ENCODE assay signal across 9 cellular contexts in genomic region chr6:43269273-43270007, GRCh38. TPM values are rescaled to one million over a fixed set of nuclear protein-coding genes. Genes with fewer than 3 reads are reported as not detected.
A peak's percentile ranks its signal among the peaks of the same experiment; 100 is the strongest.
DNase-seq lines count a peak whose midpoint lies in the region; ATAC-seq and TF ChIP-seq lines count a peak whose summit lies in the region.
"Had no signal": no experiment of that assay in that cellular context is flagged by ENCODE, and none has a peak within 500 bp of the region (broad histone marks: within the 10 kb centered on the region; RNA-seq: fewer than 3 reads in every experiment).

No MANE protein-coding gene starts in this region.

- CTCF ChIA-PET in IMR-90 (lab: Yijun Ruan, JAX): no interaction called here

- H3K79me1 ChIP-seq in IMR-90 (ENCODE audit: low read depth in 1 of 2, low read length in 2 of 2): no peaks in the 10 kb centered on the region

- H3K9me3 ChIP-seq in IMR-90 (ENCODE audit: control insufficient read depth, insufficient read depth, low read length): no peaks in the 10 kb centered on the region
- H3K9me3 ChIP-seq in skeletal muscle satellite cell (replicated peaks; ENCODE audit: low read length): no peaks in the 10 kb centered on the region

- H3K18ac ChIP-seq in IMR-90 (ENCODE audit: low read depth, low read length): no peak overlapping the region

- no peak overlapping the region for H2AK5ac ChIP-seq in IMR-90 (ENCODE audit: low read depth, low read length)

- TF ChIP-seq RAD21 in IMR-90 (IDR thresholded peaks at IDR 0.05; ENCODE audit: low read length): no peak

- no peak overlapping the region for H2BK15ac ChIP-seq in IMR-90 (ENCODE audit: low read depth, low read length)

- H3K56ac ChIP-seq in IMR-90 (ENCODE audit: extremely low read depth, insufficient read depth, low read length): no peak overlapping the region

- no peak overlapping the region for H4K5ac ChIP-seq in IMR-90 (ENCODE audit: low read depth, low read length)

- H3K27me3 ChIP-seq in IMR-90 (ENCODE audit: control insufficient read depth, insufficient read depth, low read length) (peaks cover 71% of the 10 kb centered on the region), skeletal muscle satellite cell (ENCODE audit: control insufficient read depth, insufficient read depth, low read length) (peaks cover 82% of the 10 kb centered on the region)

- no peak overlapping the region for H3K9ac ChIP-seq in IMR-90 (ENCODE audit: low read depth, low read length)
- H3K9ac ChIP-seq in skeletal muscle satellite cell (ENCODE audit: low read depth, low read length): no peak overlapping the region

- no peak for DNase-seq in IMR-90
- DNase-seq in activated T-cell treated with anti-CD3 and anti-CD28 coated beads, Interleukin-2, amount 50 U/mL, for 1 hour: peak; percentile 58
- DNase-seq in Right ventricle myocardium superior: peak; percentile 54
- DNase-seq in 8988T: no peak
- DNase-seq in SIG-M5 treated with dmso at 0.1 percent for 504 hours (lab: John Stamatoyannopoulos, UW; ENCODE audit: unreplicated experiment): no peak
- no peak for DNase-seq in pons (ENCODE audit: low spot score)
- no peak for DNase-seq in cerebellar cortex (ENCODE audit: low spot score)

- peaks cover 2% of the 10 kb centered on the region; the same call in 1 of the 2 replicates for H3K4me1 ChIP-seq in IMR-90 (ENCODE audit: control insufficient read depth, insufficient read depth, low read length)
- peaks cover 6% of the 10 kb centered on the region for H3K4me1 ChIP-seq in skeletal muscle satellite cell (ENCODE audit: control insufficient read depth, insufficient read depth, low read length)

- WGBS in IMR-90 (ENCODE audit: extremely low coverage in 2 of 2, insufficient read length in 1 of 2), 2 experiments: 4% methylated on average over 14 of the region's 44 CpGs; no CpG with 5 or more reads in 1 of the 2 experiments

- in situ Hi-C loops in IMR-90 (cut with MboI; ENCODE audit: low sequenced_read_pairs): no loop called here

- no peak overlapping the region for H2AK9ac ChIP-seq in IMR-90 (replicated peaks; ENCODE audit: low read depth, low read length, poor library complexity)

- no peak overlapping the region for H3K27ac ChIP-seq in IMR-90 (ENCODE audit: insufficient read depth, low read length)

- H2BK5ac ChIP-seq in IMR-90 (ENCODE audit: low read depth, low read length, poor library complexity, severe bottlenecking): no peak overlapping the region

- dilution Hi-C loops in IMR-90 (cut with HindIII; ENCODE audit: low sequenced_read_pairs, unreplicated experiment): no loop called here

- TF ChIP-seq POLR2A in IMR-90 (IDR thresholded peaks at IDR 0.05; ENCODE audit: low read depth, low read length): no peak

- BruUV-seq in IMR-90 (replicated peaks; lab: Mats Ljungman, UMichigan): no TSS peak

- peak overlapping the region; percentile 66 for H3K4me2 ChIP-seq in IMR-90 (ENCODE audit: low read depth, low read length)
- H3K4me2 ChIP-seq in skeletal muscle satellite cell (ENCODE audit: low read length): peak overlapping the region; percentile 78

- intact Hi-C loops in IMR-90 (cut with micrococcal nuclease): no loop called here
- intact Hi-C loops in Right ventricle myocardium superior (cut with DNase I): loop anchor here (5.0 to 10.0 kb wide), 2 partner anchors 63 to 245 kb away; partner anchors contain the start of genes LRRC73, POLR1C and YIPF3

- H3K9me1 ChIP-seq in IMR-90 (ENCODE audit: insufficient read depth, low read length): peaks cover 8% of the 10 kb centered on the region

- H3K36me3 ChIP-seq in IMR-90 (ENCODE audit: control insufficient read depth, insufficient read depth, low read length): no peaks in the 10 kb centered on the region
- H3K36me3 ChIP-seq in skeletal muscle satellite cell (ENCODE audit: insufficient read depth, low read length): no peaks in the 10 kb centered on the region

- 0 out of 2 replicates have a peak overlapping the region, but pooled peaks have one; percentile 43 for H3K23ac ChIP-seq in IMR-90 (ENCODE audit: low read depth, low read length)

- no peak overlapping the region for H3K14ac ChIP-seq in IMR-90 (replicated peaks; ENCODE audit: low read depth, low read length)

- H3K4ac ChIP-seq in IMR-90 (ENCODE audit: low read depth, low read length): no peak overlapping the region; the same call in 1 of the 2 replicates

- no peak overlapping the region for H2BK120ac ChIP-seq in IMR-90 (ENCODE audit: low read depth, low read length)

- no peak overlapping the region; a peak in 1 of 4 replicates for H4K8ac ChIP-seq in IMR-90 (ENCODE audit: low read depth in 2 of 2, low read length in 2 of 2)

- peak overlapping the region; percentile 87 for H2AFZ ChIP-seq in IMR-90 (replicated peaks; ENCODE audit: low read length, poor library complexity)

- no peaks in the 10 kb centered on the region; the same call in 1 of the 2 replicates for H4K20me1 ChIP-seq in IMR-90 (ENCODE audit: insufficient read depth, low read length)

- H3K4me3 ChIP-seq in IMR-90 (ENCODE audit: insufficient read depth, low read depth, low read length) (peak overlapping the region; percentile 30), skeletal muscle satellite cell (ENCODE audit: low read length) (peak overlapping the region; percentile 66)

- POLR2A ChIA-PET in IMR-90 (lab: Charles Lee; ENCODE audit: unreplicated experiment): no interaction called here

- no peak for TF ChIP-seq CTCF in IMR-90 (conservative IDR thresholded peaks at IDR 0.05; ENCODE audit: low read depth, low read length)

- H2BK20ac ChIP-seq in IMR-90 (ENCODE audit: low read depth, low read length): no peak overlapping the region

- H4K91ac ChIP-seq in IMR-90 (ENCODE audit: insufficient read depth, low read depth, low read length): no peak overlapping the region

- peak; percentile 74 for ATAC-seq in IMR-90 (ENCODE audit: low read depth)
- ATAC-seq in Right ventricle myocardium superior (ENCODE audit: poor library complexity): peak; percentile 44

TF ChIP-seq in IMR-90, 13 proteins besides CTCF, POLR2A, EP300 and RAD21:
- TF ChIP-seq MXI1 (IDR thresholded peaks at IDR 0.05; ENCODE audit: borderline replicate concordance, low read depth, low read length): no peak
- no peak for TF ChIP-seq BHLHE40 (IDR thresholded peaks at IDR 0.05; ENCODE audit: low read depth, low read length)
- TF ChIP-seq CEBPB (IDR thresholded peaks at IDR 0.05; ENCODE audit: low read depth, low read length): no peak
- TF ChIP-seq RFX5 (IDR thresholded peaks at IDR 0.05; ENCODE audit: low read depth, low read length): no peak
- TF ChIP-seq NFE2L2 (IDR thresholded peaks at IDR 0.05; ENCODE audit: low read depth, low read length): no peak
- no peak for TF ChIP-seq SMC3 (IDR thresholded peaks at IDR 0.05; ENCODE audit: low read depth, low read length)
- no peak for TF ChIP-seq MAFK (IDR thresholded peaks at IDR 0.05; ENCODE audit: low read depth, low read length)
- no peak for TF ChIP-seq USF2 (IDR thresholded peaks at IDR 0.05; ENCODE audit: low read depth, low read length)
- no peak for TF ChIP-seq CHD1 (IDR thresholded peaks at IDR 0.05; ENCODE audit: low read depth, low read length)
- TF ChIP-seq FOS (IDR thresholded peaks at IDR 0.05; ENCODE audit: low read depth, low read length): no peak
- no peak for TF ChIP-seq MAZ (IDR thresholded peaks at IDR 0.05; ENCODE audit: borderline replicate concordance, low read depth, low read length)
- TF ChIP-seq RCOR1 (IDR thresholded peaks at IDR 0.05; ENCODE audit: insufficient replicate concordance, low read length): no peak
- no peak for TF ChIP-seq ELK1 (IDR thresholded peaks at IDR 0.05; ENCODE audit: borderline replicate concordance, low read depth, low read length)
TF ChIP-seq in IMR-90: peak in this region for 0.

RNA-seq across cellular contexts. Expression of gene TTBK1, which starts 26.2 kb away (rescaled TPM):
- total RNA-seq in IMR-90 (2012; rRNA removed) (under 0.01 TPM in 1 of 2 replicates, not detected in the other), Right ventricle myocardium superior (0.13 TPM)
- polyA plus RNA-seq in IMR-90 (2012; rRNA removed): 0.01 and 0.02 TPM in 2 replicates
- 0.02 and 0.03 TPM in 2 replicates for polyA plus RNA-seq in IMR-90 (2012; cell fraction: cytosol; rRNA removed)
- 0.10 and 0.13 TPM in 2 replicates for polyA plus RNA-seq in IMR-90 (2012; cell fraction: nucleus; rRNA removed; ENCODE audit: low replicate concordance)
- total RNA-seq in skeletal muscle satellite cell (2012; rRNA removed): under 0.01 TPM in 2 replicates
- total RNA-seq: NCI-H460 had no signal

RNA-seq across cellular contexts. Expression of gene SLC22A7, which starts 28.6 kb away (rescaled TPM):
- not detected in 2 replicates for total RNA-seq in IMR-90 (2012; rRNA removed)
- polyA plus RNA-seq in IMR-90 (2012; rRNA removed): not detected in 2 replicates
- polyA plus RNA-seq in IMR-90 (2012; cell fraction: cytosol; rRNA removed): not detected in 2 replicates
- polyA plus RNA-seq in IMR-90 (2012; cell fraction: nucleus; rRNA removed; ENCODE audit: low replicate concordance): not detected in 2 replicates
- total RNA-seq in Right ventricle myocardium superior: not detected
- total RNA-seq in skeletal muscle satellite cell (2012; rRNA removed): not detected in 2 replicates
- total RNA-seq: NCI-H460 had no signal

RNA-seq across cellular contexts. Expression of gene CRIP3, which starts 39.2 kb away (rescaled TPM):
- total RNA-seq in IMR-90 (2012; rRNA removed): not detected in 2 replicates
- polyA plus RNA-seq in IMR-90 (2012; rRNA removed): not detected in 2 replicates
- not detected in 2 replicates for polyA plus RNA-seq in IMR-90 (2012; cell fraction: cytosol; rRNA removed)
- 0.13 and 0.55 TPM in 2 replicates for polyA plus RNA-seq in IMR-90 (2012; cell fraction: nucleus; rRNA removed; ENCODE audit: low replicate concordance)
- 4.1 TPM for total RNA-seq in Right ventricle myocardium superior
- not detected in 2 replicates for total RNA-seq in skeletal muscle satellite cell (2012; rRNA removed)
- total RNA-seq: NCI-H460 had no signal

RNA-seq across cellular contexts. Expression of gene DNPH1, which starts 40.2 kb away (rescaled TPM):
- total RNA-seq in IMR-90 (2012; rRNA removed) (19.0 and 22.8 TPM in 2 replicates), Right ventricle myocardium superior (31.5 TPM)
- 47.8 and 58.0 TPM in 2 replicates for polyA plus RNA-seq in IMR-90 (2012; rRNA removed)
- polyA plus RNA-seq in IMR-90 (2012; cell fraction: cytosol; rRNA removed): 192 and 227 TPM in 2 replicates
- 42.4 and 83.8 TPM in 2 replicates for polyA plus RNA-seq in IMR-90 (2012; cell fraction: nucleus; rRNA removed; ENCODE audit: low replicate concordance)
- total RNA-seq in skeletal muscle satellite cell (2012; rRNA removed): 52.4 and 58.1 TPM in 2 replicates

Comparison
In these comparisons a context has a peak if more than half of its experiments do, and no peak if none do; other contexts are left out.
1. DNase-seq: peak in activated T-cell treated with anti-CD3 and anti-CD28 coated beads, Interleukin-2, amount 50 U/mL, for 1 hour (single experiment) and Right ventricle myocardium superior (single experiment); none in IMR-90 (single experiment), 8988T (single experiment), SIG-M5 treated with dmso at 0.1 percent for 504 hours (single experiment), pons (single experiment) and cerebellar cortex (single experiment).